13 cellular contexts compared by ENCODE assay signal in the genomic region with DNA sequence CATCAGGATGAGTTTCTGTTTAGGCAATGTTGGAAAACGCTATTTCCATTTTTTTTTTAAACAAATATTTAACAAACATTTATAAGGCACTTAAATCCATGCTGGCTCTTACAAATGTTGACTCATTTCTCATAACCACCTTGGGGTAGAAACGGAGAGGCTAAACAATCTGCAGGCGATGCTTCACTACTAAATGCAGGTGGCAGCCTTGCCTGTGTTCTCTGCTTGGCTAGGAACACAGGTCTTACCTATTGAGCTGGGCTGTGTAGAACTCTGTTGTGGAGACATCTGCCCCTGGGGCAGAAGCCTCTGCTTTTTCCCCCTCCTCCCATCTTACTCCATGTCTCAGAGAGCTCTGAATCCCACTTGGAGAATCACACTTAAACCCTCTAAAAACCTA. TPM values are rescaled to one million over a fixed set of nuclear protein-coding genes. Genes with fewer than 3 reads are reported as not detected.
DNase-seq lines count a peak whose midpoint lies in the region; ATAC-seq and TF ChIP-seq lines count a peak whose summit lies in the region.
"Had no signal": no experiment of that assay in that cellular context is flagged by ENCODE, and none has a peak within 500 bp of the region (broad histone marks: within the 10 kb centered on the region; RNA-seq: fewer than 3 reads in every experiment).

No MANE protein-coding gene starts in this region.

- peaks cover 0 to 6% of the 10 kb centered on the region in 2 donors for H3K4me1 ChIP-seq in adrenal gland (replicated peaks in 1 of 2)

- H3K27ac ChIP-seq in adrenal gland, result no peak overlapping the region
- H3K27ac ChIP-seq: 22Rv1 had no signal

- no peak overlapping the region for H3K4me3 ChIP-seq in retinal pigment epithelial cell (ENCODE audit: low read length)
- H3K4me3 ChIP-seq in adrenal gland, result no peak overlapping the region

- TF ChIP-seq CTCF in retinal pigment epithelial cell (conservative IDR thresholded peaks at IDR 0.05; ENCODE audit: low read depth, low read length), result peak; percentile 10
- TF ChIP-seq CTCF in adrenal gland (IDR thresholded peaks at IDR 0.05), result no peak

- intact Hi-C loops in adrenal gland (cut with DNase I), result loop anchor here in 1 of 2 donors (10.0 kb wide), 1 partner anchor 203 kb away; no protein-coding TSS in a partner anchor

- TF ChIP-seq POLR2A in adrenal gland (IDR thresholded peaks at IDR 0.05), result no peak

- peak; percentile 63 for ATAC-seq in esophagus mucosa
- ATAC-seq: sciatic nerve had no signal

- H3K36me3 ChIP-seq in adrenal gland (replicated peaks in 1 of 2), result no peaks in the 10 kb centered on the region

- no peaks in the 10 kb centered on the region for H3K27me3 ChIP-seq in adrenal gland

- no peaks in the 10 kb centered on the region for H3K9me3 ChIP-seq in adrenal gland (replicated peaks in 1 of 3)

- WGBS in adrenal gland, 4 donors, result 76 to 83% (median 81%) methylated on average over 2 to 3 of the region's 3 CpGs

- DNase-seq in DMS153 (lab: John Stamatoyannopoulos, UW) (peak; percentile 58), DMS153 treated with DMSO at 0.1 percent for 48 hours (lab: John Stamatoyannopoulos, UW; ENCODE audit: unreplicated experiment) (no peak), RPMI8226 (peak; percentile 25), retinal pigment epithelial cell (ENCODE audit: low read depth) (no peak), DMS79 treated with DMSO at 0.1 percent for 48 hours (lab: John Stamatoyannopoulos, UW) (no peak), adrenal gland (no peak), OCI-M2 (lab: John Stamatoyannopoulos, UW; ENCODE audit: unreplicated experiment) (no peak)
- DNase-seq: effector CD4-positive, alpha-beta T cell had no signal

RNA-seq across cellular contexts. Expression of gene CXCL1, which starts 1.4 kb away (rescaled TPM):
- total RNA-seq in esophagus mucosa (22.9 TPM), adrenal gland (1 to 10 TPM in 4 of 8 donors, under 1 TPM in 2, not detected in 2; 0.84 to 6.1 (median 1.6) TPM)
- 1 to 10 TPM; 1.6 to 2.0 (median 1.7) TPM for polyA plus RNA-seq in adrenal gland
- total RNA-seq: T-helper 2 cell treated with Interferon-gamma antibody and Interleukin-4, amounts not matched to agents 100 ng/mL and 5 ng/mL, for 36 hours had no signal

RNA-seq across cellular contexts. Expression of gene PF4V1, which starts 14.7 kb away (rescaled TPM):
- total RNA-seq in esophagus mucosa (not detected), adrenal gland (not detected)
- polyA plus RNA-seq in adrenal gland, result not detected
- total RNA-seq: sciatic nerve; T-helper 2 cell treated with Interferon-gamma antibody and Interleukin-4, amounts not matched to agents 100 ng/mL and 5 ng/mL, for 36 hours had no signal

RNA-seq across cellular contexts. Expression of gene CXCL6, which starts 31.3 kb away (rescaled TPM):
- total RNA-seq in esophagus mucosa, result 1.4 TPM
- under 1 TPM in 1 of 8 donors, not detected in 7; 0.41 TPM for total RNA-seq in adrenal gland
- polyA plus RNA-seq in adrenal gland, result under 1 TPM; 0.07 to 0.16 (median 0.16) TPM
- total RNA-seq: mononuclear cell; T-helper 2 cell treated with Interferon-gamma antibody and Interleukin-4, amounts not matched to agents 100 ng/mL and 5 ng/mL, for 36 hours had no signal

Comparison
In these comparisons a context has a peak if more than half of its experiments do, and no peak if none do; other contexts are left out.
1. DNase-seq: peak in DMS153 (single experiment) and RPMI8226 (single experiment); none in DMS153 treated with DMSO at 0.1 percent for 48 hours (single experiment), retinal pigment epithelial cell (single experiment), DMS79 treated with DMSO at 0.1 percent for 48 hours (single experiment), adrenal gland (0 of 7) and OCI-M2 (single experiment).